Comparison of ENCODE assay signal across 10 cellular contexts in genomic region chr5:61228691-61229280, GRCh38.
A peak's percentile ranks its signal among the peaks of the same experiment; 100 is the strongest.
DNase-seq lines count a peak whose midpoint lies in the region; ATAC-seq and TF ChIP-seq lines count a peak whose summit lies in the region.
"Had no signal": no experiment of that assay in that cellular context is flagged by ENCODE, and none has a peak within 500 bp of the region (broad histone marks: within the 10 kb centered on the region; RNA-seq: fewer than 3 reads in every experiment).

No MANE protein-coding gene starts in this region.

- H3F3A ChIP-seq in smooth muscle cell (ENCODE audit: low read depth): peaks cover 3% of the 10 kb centered on the region

- peak overlapping the region; percentile 64 for H3K4me2 ChIP-seq in smooth muscle cell
- H3K4me2 ChIP-seq: neural progenitor cell had no signal

- DNase-seq in NCI-H345 (lab: John Stamatoyannopoulos, UW) (peak; percentile 3), NCI-H345 treated with DMSO at 0.1 percent for 48 hours (lab: John Stamatoyannopoulos, UW; ENCODE audit: unreplicated experiment) (no peak), cerebellar cortex (ENCODE audit: low spot score) (peak; percentile 7), smooth muscle cell (lab: John Stamatoyannopoulos, UW; ENCODE audit: unreplicated experiment) (no peak), epidermal melanocyte (ENCODE audit: insufficient read length, low spot score) (no peak), HK-2 (ENCODE audit: unreplicated experiment) (no peak)
- DNase-seq: activated effector memory CD4-positive, alpha-beta T cell treated with anti-CD3 and anti-CD28 coated beads, Interleukin-2, amount 50 U/mL, for 16 hours had no signal

- TF ChIP-seq CTCF in smooth muscle cell (IDR thresholded peaks at IDR 0.05; ENCODE audit: borderline replicate concordance, insufficient read depth, poor library complexity, severe bottlenecking): no peak

- 69% methylated on average over 12 of the region's 12 CpGs for WGBS in smooth muscle cell (ENCODE audit: low lambda C conversion rate)

- no peak overlapping the region for H3K4me3 ChIP-seq in smooth muscle cell
- H3K4me3 ChIP-seq: neural progenitor cell had no signal

- no peaks in the 10 kb centered on the region for H3K36me3 ChIP-seq in smooth muscle cell (ENCODE audit: low read depth)
- H3K36me3 ChIP-seq: neural progenitor cell had no signal

- no peak overlapping the region for H2AFZ ChIP-seq in smooth muscle cell (ENCODE audit: low read depth)
- H2AFZ ChIP-seq: neural progenitor cell had no signal

- H3K27me3 ChIP-seq in smooth muscle cell (ENCODE audit: low read depth): no peaks in the 10 kb centered on the region
- H3K27me3 ChIP-seq: neural progenitor cell had no signal

- peak overlapping the region; percentile 30 for H3K27ac ChIP-seq in smooth muscle cell (ENCODE audit: low read depth)
- H3K27ac ChIP-seq: neural progenitor cell had no signal

- H4K20me1 ChIP-seq in smooth muscle cell (ENCODE audit: low read depth): no peaks in the 10 kb centered on the region

- H3K9me3 ChIP-seq in smooth muscle cell (replicated peaks; ENCODE audit: low read depth): no peaks in the 10 kb centered on the region

- no peaks in the 10 kb centered on the region for H3K79me2 ChIP-seq in smooth muscle cell (ENCODE audit: low read depth)

- H3K4me1 ChIP-seq in smooth muscle cell (ENCODE audit: low read depth): no peaks in the 10 kb centered on the region
- H3K4me1 ChIP-seq: neural progenitor cell had no signal

- no peak overlapping the region for H3K9ac ChIP-seq in smooth muscle cell (ENCODE audit: low read depth)
- H3K9ac ChIP-seq: neural progenitor cell had no signal

- ATAC-seq in HG03175 (IDR thresholded peaks at IDR 0.05; ENCODE audit: unreplicated experiment) (peak; percentile 65), HG03565 (IDR thresholded peaks at IDR 0.05; ENCODE audit: unreplicated experiment) (no peak)

Comparison
In these comparisons a context has a peak if more than half of its experiments do, and no peak if none do; other contexts are left out.
1. DNase-seq: peak in NCI-H345 (single experiment) and cerebellar cortex (single experiment); none in NCI-H345 treated with DMSO at 0.1 percent for 48 hours (single experiment), smooth muscle cell (single experiment), epidermal melanocyte (single experiment) and HK-2 (single experiment).